In genomic region chr17:40339068-40339699, GRCh38 we compare ENCODE assay signal across 13 cellular contexts. TPM values are rescaled to one million over a fixed set of nuclear protein-coding genes. Genes with fewer than 3 reads are reported as not detected.
DNase-seq lines count a peak whose midpoint lies in the region; ATAC-seq, FAIRE-seq and TF ChIP-seq lines count a peak whose summit lies in the region.
"Had no signal": no experiment of that assay in that cellular context is flagged by ENCODE, and none has a peak within 500 bp of the region (broad histone marks: within the 10 kb centered on the region; RNA-seq: fewer than 3 reads in every experiment).

No MANE protein-coding gene starts in this region.

- 45 to 58% methylated on average over 11 of the region's 11 CpGs for WGBS in tibial nerve, 2 donors

- H3K4me3 ChIP-seq in lower lobe of right lung, result no peak overlapping the region
- no peak overlapping the region for H3K4me3 ChIP-seq in tibial nerve

- ATAC-seq in activated T-cell treated with anti-CD3 and anti-CD28 coated beads, Interleukin-2, amount 50 U/mL, for 72 hours (replicated peaks in 1 of 2), result no peak
- ATAC-seq in activated T-helper 17 cell treated with anti-CD3 and anti-CD28 coated beads, Interleukin-2, amount 50 U/mL, for 72 hours (replicated peaks), result no peak
- ATAC-seq in lower lobe of right lung, result no peak

- H3K9me3 ChIP-seq in lower lobe of right lung (no peaks in the 10 kb centered on the region), tibial nerve (no peaks in the 10 kb centered on the region)

- peaks cover 0 to 5% of the 10 kb centered on the region in 2 donors for H3K36me3 Mint-ChIP-seq in activated T-cell treated with anti-CD3 and anti-CD28 coated beads, Interleukin-2, amount 50 U/mL, for 72 hours (ENCODE audit: insufficient read depth in 2 of 2)
- peaks cover 48% of the 10 kb centered on the region for H3K36me3 Mint-ChIP-seq in activated T-helper 17 cell treated with anti-CD3 and anti-CD28 coated beads, Interleukin-2, amount 50 U/mL, for 72 hours (ENCODE audit: low read depth)

- H3K27me3 ChIP-seq in lower lobe of right lung (ENCODE audit: low read depth), result no peaks in the 10 kb centered on the region
- H3K27me3 ChIP-seq in tibial nerve, result no peaks in the 10 kb centered on the region

- FAIRE-seq in RCC 7860 (lab: Jason Lieb, UNC), result no peak
- FAIRE-seq: bronchial epithelial cell, islet of Langerhans had no signal

- no peaks in the 10 kb centered on the region for H3K9me3 Mint-ChIP-seq in activated T-cell treated with anti-CD3 and anti-CD28 coated beads, Interleukin-2, amount 50 U/mL, for 72 hours
- no peaks in the 10 kb centered on the region for H3K9me3 Mint-ChIP-seq in activated T-helper 17 cell treated with anti-CD3 and anti-CD28 coated beads, Interleukin-2, amount 50 U/mL, for 72 hours

- no peak for TF ChIP-seq POLR2A in tibial nerve (IDR thresholded peaks at IDR 0.05)

- H3K4me3 Mint-ChIP-seq in activated T-cell treated with anti-CD3 and anti-CD28 coated beads, Interleukin-2, amount 50 U/mL, for 72 hours, result no peak overlapping the region
- H3K4me3 Mint-ChIP-seq in activated T-helper 17 cell treated with anti-CD3 and anti-CD28 coated beads, Interleukin-2, amount 50 U/mL, for 72 hours, result peak overlapping the region; percentile 3

- TF ChIP-seq EP300 in tibial nerve (IDR thresholded peaks at IDR 0.05), result peak in 1 of 2 donors; percentile 50

- TF ChIP-seq CTCF in lower lobe of right lung (IDR thresholded peaks at IDR 0.05) (no peak), tibial nerve (IDR thresholded peaks at IDR 0.05) (no peak)

- peaks cover 81% of the 10 kb centered on the region for H3K4me1 ChIP-seq in lower lobe of right lung
- peaks cover 3 to 82% (median 60%) of the 10 kb centered on the region in 4 donors for H3K4me1 ChIP-seq in tibial nerve

- H3K36me3 ChIP-seq in lower lobe of right lung, result no peaks in the 10 kb centered on the region
- no peaks in the 10 kb centered on the region for H3K36me3 ChIP-seq in tibial nerve

- intact Hi-C loops in lower lobe of right lung (cut with DNase I), result no loop called here

- no peaks in the 10 kb centered on the region for H3K27me3 Mint-ChIP-seq in activated T-cell treated with anti-CD3 and anti-CD28 coated beads, Interleukin-2, amount 50 U/mL, for 72 hours (ENCODE audit: low read depth)
- H3K27me3 Mint-ChIP-seq in activated T-helper 17 cell treated with anti-CD3 and anti-CD28 coated beads, Interleukin-2, amount 50 U/mL, for 72 hours, result no peaks in the 10 kb centered on the region

- peak overlapping the region; percentile 54 for H3K27ac ChIP-seq in lower lobe of right lung
- H3K27ac ChIP-seq in tibial nerve, result peak overlapping the region in 3 of 4 donors; percentile 51 to 98 (median 96)

- no peak for DNase-seq in activated T-cell treated with anti-CD3 and anti-CD28 coated beads, Interleukin-2, amount 50 U/mL, for 72 hours
- DNase-seq in activated T-cell treated with anti-CD3 and anti-CD28 coated beads, Interleukin-2, amount 50 U/mL, for 48 hours, result no peak
- DNase-seq in lower lobe of right lung (no peak), tibial nerve (ENCODE audit: low spot score in 2 of 2) (no peak), activated gamma-delta T cell (lab: John Stamatoyannopoulos, UW) (no peak), RCC 7860 (ENCODE audit: low spot score) (no peak)
- DNase-seq in activated CD8-positive, alpha-beta memory T cell treated with anti-CD3 and anti-CD28 coated beads, Interleukin-2, amount 50 U/mL, for 4 hours, result no peak
- DNase-seq: erythroblast; NCI-H774; stimulated activated CD4-positive, alpha-beta T cell treated with anti-CD3 and anti-CD28 coated beads, Interleukin-2, amount 100 ng/mL, for 24 hours had no signal

- H3K4me1 Mint-ChIP-seq in activated T-cell treated with anti-CD3 and anti-CD28 coated beads, Interleukin-2, amount 50 U/mL, for 72 hours (ENCODE audit: low read depth), result peaks cover 62% of the 10 kb centered on the region
- peaks cover 37% of the 10 kb centered on the region for H3K4me1 Mint-ChIP-seq in activated T-helper 17 cell treated with anti-CD3 and anti-CD28 coated beads, Interleukin-2, amount 50 U/mL, for 72 hours

- peak overlapping the region; percentile 52 for H3K27ac Mint-ChIP-seq in activated T-cell treated with anti-CD3 and anti-CD28 coated beads, Interleukin-2, amount 50 U/mL, for 72 hours
- H3K27ac Mint-ChIP-seq in activated T-helper 17 cell treated with anti-CD3 and anti-CD28 coated beads, Interleukin-2, amount 50 U/mL, for 72 hours, result peak overlapping the region; percentile 70

RNA-seq across cellular contexts. Expression of gene GJD3, which starts 25.4 kb away (rescaled TPM):
- total RNA-seq in activated T-cell treated with anti-CD3 and anti-CD28 coated beads, Interleukin-2, amount 50 U/mL, for 72 hours, result not detected
- total RNA-seq in activated T-helper 17 cell treated with anti-CD3 and anti-CD28 coated beads, Interleukin-2, amount 50 U/mL, for 72 hours, result not detected
- total RNA-seq in lower lobe of right lung, result 3.1 TPM
- total RNA-seq in tibial nerve, result not detected

RNA-seq across cellular contexts. Expression of gene RARA, which starts 30.2 kb away (rescaled TPM):
- total RNA-seq in activated T-cell treated with anti-CD3 and anti-CD28 coated beads, Interleukin-2, amount 50 U/mL, for 72 hours, result 10 to 100 TPM; 33.4 to 45.2 TPM
- total RNA-seq in activated T-helper 17 cell treated with anti-CD3 and anti-CD28 coated beads, Interleukin-2, amount 50 U/mL, for 72 hours, result 10 to 100 TPM; 43.7 to 61.9 TPM
- total RNA-seq in lower lobe of right lung, result 82.6 TPM
- 10 to 100 TPM; 28.9 to 58.2 (median 46.4) TPM for total RNA-seq in tibial nerve

RNA-seq across cellular contexts. Expression of gene CDC6, which starts 51.5 kb away (rescaled TPM):
- total RNA-seq in activated T-cell treated with anti-CD3 and anti-CD28 coated beads, Interleukin-2, amount 50 U/mL, for 72 hours, result 10 to 100 TPM; 86.2 to 92.6 TPM
- total RNA-seq in activated T-helper 17 cell treated with anti-CD3 and anti-CD28 coated beads, Interleukin-2, amount 50 U/mL, for 72 hours, result 100 to 1,000 TPM in 1 of 2 donors, 10 to 100 TPM in 1; 60.9 to 101 TPM
- total RNA-seq in lower lobe of right lung (2.3 TPM), tibial nerve (1 to 10 TPM in 1 of 4 donors, under 1 TPM in 3; 0.20 to 1.8 (median 0.43) TPM)

Comparison
In these comparisons a context has a peak if more than half of its experiments do, and no peak if none do; other contexts are left out.
1. RNA of gene CDC6, which starts 51.5 kb away (total RNA-seq): 60.9 to 101 TPM in activated T-helper 17 cell treated with anti-CD3 and anti-CD28 coated beads, Interleukin-2, amount 50 U/mL, for 72 hours and 86.2 to 92.6 TPM in activated T-cell treated with anti-CD3 and anti-CD28 coated beads, Interleukin-2, amount 50 U/mL, for 72 hours; 2.3 TPM in lower lobe of right lung (single experiment) and 0.20 to 1.8 TPM in tibial nerve; every median in the first group is over 10 times any median in the second.